ENCODE assay signal across 1 cellular context in genomic region chr14:92702441-92702918, GRCh38.
TF ChIP-seq lines count a peak whose summit lies in the region.

No MANE protein-coding gene starts in this region.

TF ChIP-seq in GM12878, 131 proteins besides CTCF, POLR2A, EP300 and RAD21 (continued from another document):
- TF ChIP-seq, protein P1, sequence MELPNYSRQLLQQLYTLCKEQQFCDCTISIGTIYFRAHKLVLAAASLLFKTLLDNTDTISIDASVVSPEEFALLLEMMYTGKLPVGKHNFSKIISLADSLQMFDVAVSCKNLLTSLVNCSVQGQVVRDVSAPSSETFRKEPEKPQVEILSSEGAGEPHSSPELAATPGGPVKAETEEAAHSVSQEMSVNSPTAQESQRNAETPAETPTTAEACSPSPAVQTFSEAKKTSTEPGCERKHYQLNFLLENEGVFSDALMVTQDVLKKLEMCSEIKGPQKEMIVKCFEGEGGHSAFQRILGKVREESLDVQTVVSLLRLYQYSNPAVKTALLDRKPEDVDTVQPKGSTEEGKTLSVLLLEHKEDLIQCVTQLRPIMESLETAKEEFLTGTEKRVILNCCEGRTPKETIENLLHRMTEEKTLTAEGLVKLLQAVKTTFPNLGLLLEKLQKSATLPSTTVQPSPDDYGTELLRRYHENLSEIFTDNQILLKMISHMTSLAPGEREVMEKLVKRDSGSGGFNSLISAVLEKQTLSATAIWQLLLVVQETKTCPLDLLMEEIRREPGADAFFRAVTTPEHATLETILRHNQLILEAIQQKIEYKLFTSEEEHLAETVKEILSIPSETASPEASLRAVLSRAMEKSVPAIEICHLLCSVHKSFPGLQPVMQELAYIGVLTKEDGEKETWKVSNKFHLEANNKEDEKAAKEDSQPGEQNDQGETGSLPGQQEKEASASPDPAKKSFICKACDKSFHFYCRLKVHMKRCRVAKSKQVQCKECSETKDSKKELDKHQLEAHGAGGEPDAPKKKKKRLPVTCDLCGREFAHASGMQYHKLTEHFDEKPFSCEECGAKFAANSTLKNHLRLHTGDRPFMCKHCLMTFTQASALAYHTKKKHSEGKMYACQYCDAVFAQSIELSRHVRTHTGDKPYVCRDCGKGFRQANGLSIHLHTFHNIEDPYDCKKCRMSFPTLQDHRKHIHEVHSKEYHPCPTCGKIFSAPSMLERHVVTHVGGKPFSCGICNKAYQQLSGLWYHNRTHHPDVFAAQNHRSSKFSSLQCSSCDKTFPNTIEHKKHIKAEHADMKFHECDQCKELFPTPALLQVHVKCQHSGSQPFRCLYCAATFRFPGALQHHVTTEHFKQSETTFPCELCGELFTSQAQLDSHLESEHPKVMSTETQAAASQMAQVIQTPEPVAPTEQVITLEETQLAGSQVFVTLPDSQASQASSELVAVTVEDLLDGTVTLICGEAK (IDR thresholded peaks at IDR 0.05; ENCODE audit: borderline replicate concordance), result no peak
- TF ChIP-seq SIX5 (IDR thresholded peaks at IDR 0.05; ENCODE audit: low read depth, low read length, severe bottlenecking) (no peak), BRCA1 (IDR thresholded peaks at IDR 0.05; ENCODE audit: low read depth, low read length) (no peak), CHD4 (IDR thresholded peaks at IDR 0.05) (no peak), NR2C2 (IDR thresholded peaks at IDR 0.05; ENCODE audit: borderline replicate concordance, control insufficient read depth, insufficient read length, low read depth) (no peak), NR2C1 (IDR thresholded peaks at IDR 0.05) (no peak), POU2F2 (IDR thresholded peaks at IDR 0.05; ENCODE audit: borderline replicate concordance, low read depth, low read length) (no peak)
- TF ChIP-seq, protein P2, sequence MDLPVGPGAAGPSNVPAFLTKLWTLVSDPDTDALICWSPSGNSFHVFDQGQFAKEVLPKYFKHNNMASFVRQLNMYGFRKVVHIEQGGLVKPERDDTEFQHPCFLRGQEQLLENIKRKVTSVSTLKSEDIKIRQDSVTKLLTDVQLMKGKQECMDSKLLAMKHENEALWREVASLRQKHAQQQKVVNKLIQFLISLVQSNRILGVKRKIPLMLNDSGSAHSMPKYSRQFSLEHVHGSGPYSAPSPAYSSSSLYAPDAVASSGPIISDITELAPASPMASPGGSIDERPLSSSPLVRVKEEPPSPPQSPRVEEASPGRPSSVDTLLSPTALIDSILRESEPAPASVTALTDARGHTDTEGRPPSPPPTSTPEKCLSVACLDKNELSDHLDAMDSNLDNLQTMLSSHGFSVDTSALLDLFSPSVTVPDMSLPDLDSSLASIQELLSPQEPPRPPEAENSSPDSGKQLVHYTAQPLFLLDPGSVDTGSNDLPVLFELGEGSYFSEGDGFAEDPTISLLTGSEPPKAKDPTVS (IDR thresholded peaks at IDR 0.05; ENCODE audit: low read depth, low read length), result no peak
- TF ChIP-seq, protein P3, sequence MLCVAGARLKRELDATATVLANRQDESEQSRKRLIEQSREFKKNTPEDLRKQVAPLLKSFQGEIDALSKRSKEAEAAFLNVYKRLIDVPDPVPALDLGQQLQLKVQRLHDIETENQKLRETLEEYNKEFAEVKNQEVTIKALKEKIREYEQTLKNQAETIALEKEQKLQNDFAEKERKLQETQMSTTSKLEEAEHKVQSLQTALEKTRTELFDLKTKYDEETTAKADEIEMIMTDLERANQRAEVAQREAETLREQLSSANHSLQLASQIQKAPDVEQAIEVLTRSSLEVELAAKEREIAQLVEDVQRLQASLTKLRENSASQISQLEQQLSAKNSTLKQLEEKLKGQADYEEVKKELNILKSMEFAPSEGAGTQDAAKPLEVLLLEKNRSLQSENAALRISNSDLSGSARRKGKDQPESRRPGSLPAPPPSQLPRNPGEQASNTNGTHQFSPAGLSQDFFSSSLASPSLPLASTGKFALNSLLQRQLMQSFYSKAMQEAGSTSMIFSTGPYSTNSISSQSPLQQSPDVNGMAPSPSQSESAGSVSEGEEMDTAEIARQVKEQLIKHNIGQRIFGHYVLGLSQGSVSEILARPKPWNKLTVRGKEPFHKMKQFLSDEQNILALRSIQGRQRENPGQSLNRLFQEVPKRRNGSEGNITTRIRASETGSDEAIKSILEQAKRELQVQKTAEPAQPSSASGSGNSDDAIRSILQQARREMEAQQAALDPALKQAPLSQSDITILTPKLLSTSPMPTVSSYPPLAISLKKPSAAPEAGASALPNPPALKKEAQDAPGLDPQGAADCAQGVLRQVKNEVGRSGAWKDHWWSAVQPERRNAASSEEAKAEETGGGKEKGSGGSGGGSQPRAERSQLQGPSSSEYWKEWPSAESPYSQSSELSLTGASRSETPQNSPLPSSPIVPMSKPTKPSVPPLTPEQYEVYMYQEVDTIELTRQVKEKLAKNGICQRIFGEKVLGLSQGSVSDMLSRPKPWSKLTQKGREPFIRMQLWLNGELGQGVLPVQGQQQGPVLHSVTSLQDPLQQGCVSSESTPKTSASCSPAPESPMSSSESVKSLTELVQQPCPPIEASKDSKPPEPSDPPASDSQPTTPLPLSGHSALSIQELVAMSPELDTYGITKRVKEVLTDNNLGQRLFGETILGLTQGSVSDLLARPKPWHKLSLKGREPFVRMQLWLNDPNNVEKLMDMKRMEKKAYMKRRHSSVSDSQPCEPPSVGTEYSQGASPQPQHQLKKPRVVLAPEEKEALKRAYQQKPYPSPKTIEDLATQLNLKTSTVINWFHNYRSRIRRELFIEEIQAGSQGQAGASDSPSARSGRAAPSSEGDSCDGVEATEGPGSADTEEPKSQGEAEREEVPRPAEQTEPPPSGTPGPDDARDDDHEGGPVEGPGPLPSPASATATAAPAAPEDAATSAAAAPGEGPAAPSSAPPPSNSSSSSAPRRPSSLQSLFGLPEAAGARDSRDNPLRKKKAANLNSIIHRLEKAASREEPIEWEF (IDR thresholded peaks at IDR 0.05; ENCODE audit: insufficient replicate concordance, low read depth, low read length), result no peak
